Comparison of ENCODE assay signal across 1 cellular context in genomic region chr18:54148678-54149077, GRCh38.
TF ChIP-seq lines count a peak whose summit lies in the region.

No MANE protein-coding gene starts in this region.

TF ChIP-seq in SK-N-SH treated with all-trans-retinoic acid at 6 μM for 48 hours, 23 proteins besides CTCF, POLR2A, EP300 and RAD21 (continued from another document):
- TF ChIP-seq, protein P1, sequence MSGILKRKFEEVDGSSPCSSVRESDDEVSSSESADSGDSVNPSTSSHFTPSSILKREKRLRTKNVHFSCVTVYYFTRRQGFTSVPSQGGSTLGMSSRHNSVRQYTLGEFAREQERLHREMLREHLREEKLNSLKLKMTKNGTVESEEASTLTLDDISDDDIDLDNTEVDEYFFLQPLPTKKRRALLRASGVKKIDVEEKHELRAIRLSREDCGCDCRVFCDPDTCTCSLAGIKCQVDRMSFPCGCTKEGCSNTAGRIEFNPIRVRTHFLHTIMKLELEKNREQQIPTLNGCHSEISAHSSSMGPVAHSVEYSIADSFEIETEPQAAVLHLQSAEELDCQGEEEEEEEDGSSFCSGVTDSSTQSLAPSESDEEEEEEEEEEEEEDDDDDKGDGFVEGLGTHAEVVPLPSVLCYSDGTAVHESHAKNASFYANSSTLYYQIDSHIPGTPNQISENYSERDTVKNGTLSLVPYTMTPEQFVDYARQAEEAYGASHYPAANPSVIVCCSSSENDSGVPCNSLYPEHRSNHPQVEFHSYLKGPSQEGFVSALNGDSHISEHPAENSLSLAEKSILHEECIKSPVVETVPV (CRISPR knock-in tag; IDR thresholded peaks at IDR 0.05), result no peak
- no peak for TF ChIP-seq SNAI2 (CRISPR knock-in tag; IDR thresholded peaks at IDR 0.05)
- TF ChIP-seq ARNTL (CRISPR knock-in tag; IDR thresholded peaks at IDR 0.05; ENCODE audit: borderline replicate concordance, low read depth), result no peak
